In the genomic region with DNA sequence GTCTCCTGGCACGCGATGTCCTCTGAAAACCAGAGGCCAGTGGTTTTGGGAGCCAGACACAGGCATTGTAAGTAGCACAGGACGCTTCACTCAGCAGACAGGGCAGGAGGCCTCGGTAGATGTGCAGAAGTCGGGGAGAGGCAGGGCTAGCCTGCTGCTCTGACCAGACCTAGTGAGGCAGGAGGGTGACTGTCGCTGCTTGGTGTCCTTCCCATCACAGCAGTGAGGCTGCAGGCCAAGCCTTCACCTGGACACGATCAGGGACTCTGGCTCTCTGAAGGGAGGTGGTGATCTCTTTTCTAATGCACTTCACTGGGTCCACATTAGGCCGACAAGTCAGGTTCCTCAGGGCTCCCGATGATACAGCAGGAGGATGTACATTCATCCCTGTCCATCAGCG, we compare ENCODE assay signal across 17 cellular contexts.
DNase-seq lines count a peak whose midpoint lies in the region; TF ChIP-seq lines count a peak whose summit lies in the region.
"Had no signal": no experiment of that assay in that cellular context is flagged by ENCODE, and none has a peak within 500 bp of the region (broad histone marks: within the 10 kb centered on the region; RNA-seq: fewer than 3 reads in every experiment).

No MANE protein-coding gene starts in this region.

- CTCF ChIA-PET in PC-9 (lab: Charles Lee), result no interaction called here

- H2BK15ac ChIP-seq in neuronal stem cell (ENCODE audit: low read length), result no peak overlapping the region

- H3K36me3 ChIP-seq in neuronal stem cell (replicated peaks in 1 of 2; ENCODE audit: control insufficient read depth in 2 of 2, insufficient read depth in 2 of 2, low read length in 2 of 2) (no peaks in the 10 kb centered on the region), brain microvascular endothelial cell (replicated peaks) (peaks cover 3% of the 10 kb centered on the region), PC-9 (ENCODE audit: low read depth) (no peaks in the 10 kb centered on the region)
- H3K36me3 ChIP-seq: BLaER1, HAP-1 had no signal

- in situ Hi-C loops in G401 (cut with HindIII; ENCODE audit: low sequenced_read_pairs) (no loop called here), brain microvascular endothelial cell (cut with HindIII; ENCODE audit: low pct_ligation_motif_present, low sequenced_read_pairs) (no loop called here)

- peak; percentile 72 for DNase-seq in G401 (ENCODE audit: low spot score)
- peak; percentile 40 for DNase-seq in cerebellum (ENCODE audit: low spot score)
- no peak for DNase-seq in neuronal stem cell (ENCODE audit: low spot score)
- no peak for DNase-seq in brain microvascular endothelial cell
- DNase-seq in PC-9, result no peak
- no peak for DNase-seq in KG1 (lab: John Stamatoyannopoulos, UW)
- DNase-seq: Caco-2; CD4-positive, CD25-positive, alpha-beta regulatory T cell; CD8-positive, alpha-beta T cell; DMS153; DND-41; GDM1; GOT3 had no signal

- H3K9me3 ChIP-seq in neuronal stem cell (replicated peaks in 1 of 2; ENCODE audit: control insufficient read depth in 2 of 2, insufficient read depth in 1 of 2, low read depth in 1 of 2, low read length in 2 of 2), result no peaks in the 10 kb centered on the region
- no peaks in the 10 kb centered on the region for H3K9me3 ChIP-seq in PC-9 (ENCODE audit: insufficient read depth, low read depth)
- H3K9me3 ChIP-seq: BLaER1, Caco-2, HAP-1 had no signal

- no peak overlapping the region for H4K8ac ChIP-seq in neuronal stem cell (ENCODE audit: low read depth, low read length)

- H2AK5ac ChIP-seq in neuronal stem cell (ENCODE audit: low read depth, low read length), result peak overlapping the region; percentile 29

- peaks cover 0 to 2% of the 10 kb centered on the region in 2 donors for H3K4me1 ChIP-seq in neuronal stem cell (ENCODE audit: control insufficient read depth in 2 of 2, insufficient read depth in 1 of 2, low read depth in 1 of 2, low read length in 2 of 2)
- no peaks in the 10 kb centered on the region for H3K4me1 ChIP-seq in PC-9 (replicated peaks; ENCODE audit: insufficient read depth)
- H3K4me1 ChIP-seq: BLaER1, Caco-2, HAP-1 had no signal

- POLR2A ChIA-PET in PC-9 (lab: Charles Lee; ENCODE audit: unreplicated experiment), result no interaction called here

- H3K18ac ChIP-seq in neuronal stem cell (ENCODE audit: low read length), result peak overlapping the region; percentile 44

- no peak overlapping the region for H4K91ac ChIP-seq in neuronal stem cell (ENCODE audit: low read depth, low read length, poor library complexity)

- no peak overlapping the region for H2BK12ac ChIP-seq in neuronal stem cell (ENCODE audit: low read length)

- no CpG with 5 or more reads among the region's 10 CpGs for WGBS in neuronal stem cell (ENCODE audit: extremely low coverage in 2 of 2, insufficient read length in 2 of 2, insufficient replicate concordance in 1 of 2), 2 donors

- H4K20me1 ChIP-seq in PC-9 (ENCODE audit: insufficient read depth), result no peaks in the 10 kb centered on the region
- H4K20me1 ChIP-seq: BLaER1 had no signal

- TF ChIP-seq CTCF in brain microvascular endothelial cell (IDR thresholded peaks at IDR 0.05; ENCODE audit: low read depth, low read length, missing control alignments) (no peak), PC-9 (conservative IDR thresholded peaks at IDR 0.05) (no peak)

- H2BK120ac ChIP-seq in neuronal stem cell (ENCODE audit: low read depth, low read length), result no peak overlapping the region

- no peak overlapping the region for H3K4ac ChIP-seq in neuronal stem cell (ENCODE audit: low read length)

- intact Hi-C loops in PC-9 (cut with micrococcal nuclease; ENCODE audit: unreplicated experiment), result no loop called here

- H3K4me3 ChIP-seq in neuronal stem cell (ENCODE audit: low read length in 2 of 2) (no peak overlapping the region), brain microvascular endothelial cell (ENCODE audit: low read depth, low read length) (no peak overlapping the region), PC-9 (no peak overlapping the region)
- H3K4me3 ChIP-seq: BLaER1, HAP-1 had no signal

- H3K27ac ChIP-seq in neuronal stem cell (replicated peaks; ENCODE audit: low read length), result no peak overlapping the region
- H3K27ac ChIP-seq in brain microvascular endothelial cell, result no peak overlapping the region
- H3K27ac ChIP-seq in PC-9, result no peak overlapping the region
- H3K27ac ChIP-seq: 22Rv1, BLaER1, C4-2B had no signal

- no peak overlapping the region for H2BK5ac ChIP-seq in neuronal stem cell (ENCODE audit: low read length)

- no peak overlapping the region for H3K4me2 ChIP-seq in neuronal stem cell (ENCODE audit: insufficient read depth, low read length, poor library complexity, severe bottlenecking)
- no peak overlapping the region for H3K4me2 ChIP-seq in PC-9
- H3K4me2 ChIP-seq: BLaER1 had no signal

- no peaks in the 10 kb centered on the region for H3K79me2 ChIP-seq in PC-9 (ENCODE audit: low read depth)

- no peaks in the 10 kb centered on the region for H3F3A ChIP-seq in PC-9 (ENCODE audit: insufficient read depth, low read depth)

- H3K14ac ChIP-seq in neuronal stem cell (ENCODE audit: low read length), result no peak overlapping the region

- H3K9ac ChIP-seq in neuronal stem cell (ENCODE audit: low read depth, low read length, poor library complexity), result no peak overlapping the region
- H3K9ac ChIP-seq: BLaER1 had no signal

- no TSS peak for BruUV-seq in PC-9 (replicated peaks; lab: Mats Ljungman, UMichigan)

- H3K27me3 ChIP-seq in neuronal stem cell (ENCODE audit: control insufficient read depth in 3 of 3, insufficient read depth in 3 of 3, low read depth in 1 of 3, low read length in 3 of 3) (no peaks in the 10 kb centered on the region), brain microvascular endothelial cell (replicated peaks) (no peaks in the 10 kb centered on the region), PC-9 (ENCODE audit: insufficient read depth, low read depth) (peaks cover 30% of the 10 kb centered on the region)
- H3K27me3 ChIP-seq: BLaER1 had no signal

- no peak overlapping the region for H3K23ac ChIP-seq in neuronal stem cell (ENCODE audit: low read depth, low read length, poor library complexity)

- H2AFZ ChIP-seq in neuronal stem cell (ENCODE audit: low read length) (no peak overlapping the region), PC-9 (no peak overlapping the region)

- no peaks in the 10 kb centered on the region for H3K9me2 ChIP-seq in PC-9 (ENCODE audit: insufficient read depth)

- H3K79me1 ChIP-seq in neuronal stem cell (ENCODE audit: low read depth, low read length), result no peaks in the 10 kb centered on the region

Comparison
In these comparisons a context has a peak if more than half of its experiments do, and no peak if none do; other contexts are left out.
1. DNase-seq: peak in G401 (single experiment) and cerebellum (single experiment); none in neuronal stem cell (single experiment), brain microvascular endothelial cell (single experiment), PC-9 (0 of 2) and KG1 (single experiment).